Comparison of ENCODE assay signal across 19 cellular contexts in the genomic region with DNA sequence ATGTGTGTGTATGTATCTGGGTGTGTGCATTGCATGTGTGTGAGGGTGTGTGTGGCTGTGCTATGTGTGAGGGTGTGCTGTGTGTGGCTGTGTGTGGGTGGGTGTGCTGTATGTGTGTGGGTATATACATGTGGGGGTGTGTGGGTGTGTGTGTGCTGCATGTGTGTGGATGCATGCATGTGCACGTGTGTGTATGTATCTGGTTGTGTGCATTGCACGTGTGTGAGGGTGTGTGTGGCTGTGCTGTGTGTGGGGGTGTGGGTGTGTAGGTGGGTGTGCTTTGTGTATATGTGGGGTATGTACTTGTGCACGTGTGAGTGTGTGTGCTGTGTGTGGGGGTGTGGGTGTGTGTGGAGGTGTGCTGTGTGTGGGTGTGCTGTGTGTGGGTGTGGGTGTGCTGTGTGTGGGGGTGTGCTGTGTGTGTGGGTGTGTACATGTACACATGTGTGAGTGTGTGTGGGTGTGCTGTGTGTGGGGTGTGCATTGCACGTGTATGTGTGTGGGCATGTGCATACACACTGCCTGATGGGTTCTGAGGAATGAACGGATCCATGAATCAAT.
"Had no signal": no experiment of that assay in that cellular context is flagged by ENCODE, and none has a peak within 500 bp of the region (broad histone marks: within the 10 kb centered on the region; RNA-seq: fewer than 3 reads in every experiment).

No MANE protein-coding gene starts in this region.

- H3K27me3 Mint-ChIP-seq: activated naive CD4-positive, alpha-beta T cell treated with anti-CD3 and anti-CD28 coated beads, Interleukin-2, amount 50 U/mL, for 24 hours; dendritic cell treated with granulocyte-macrophage colony-stimulating factor and Interleukin-4, amounts not matched to agents 40 ng/mL and 50 ng/mL, for 4 days; stimulated activated naive CD8-positive, alpha-beta T cell treated with anti-CD3 and anti-CD28 coated beads, Interleukin-15, Interleukin-2, amounts not matched to agents 100 ng/mL and 50 ng/mL, for 24 hours had no signal

- H3K4me1 Mint-ChIP-seq: natural killer cell had no signal

- H3K27ac ChIP-seq: cardiac muscle cell, lower lobe of right lung, tibial nerve had no signal

- H3K9me3 Mint-ChIP-seq: activated naive CD4-positive, alpha-beta T cell treated with anti-CD3 and anti-CD28 coated beads, Interleukin-2, amount 50 U/mL, for 24 hours; activated T-cell treated with anti-CD3 and anti-CD28 coated beads, Interleukin-2, amount 50 U/mL, for 72 hours; dendritic cell treated with granulocyte-macrophage colony-stimulating factor and Interleukin-4, amounts not matched to agents 40 ng/mL and 50 ng/mL, for 4 days; natural killer cell; stimulated activated naive CD8-positive, alpha-beta T cell treated with anti-CD3 and anti-CD28 coated beads, Interleukin-15, Interleukin-2, amounts not matched to agents 100 ng/mL and 50 ng/mL, for 24 hours had no signal

- H3K36me3 ChIP-seq: cardiac muscle cell, lower lobe of right lung, tibial nerve had no signal

- H3K27ac Mint-ChIP-seq: activated naive CD4-positive, alpha-beta T cell treated with anti-CD3 and anti-CD28 coated beads, Interleukin-2, amount 50 U/mL, for 24 hours; activated T-cell treated with anti-CD3 and anti-CD28 coated beads, Interleukin-2, amount 50 U/mL, for 72 hours; dendritic cell treated with granulocyte-macrophage colony-stimulating factor and Interleukin-4, amounts not matched to agents 40 ng/mL and 50 ng/mL, for 4 days; natural killer cell; stimulated activated naive CD8-positive, alpha-beta T cell treated with anti-CD3 and anti-CD28 coated beads, Interleukin-15, Interleukin-2, amounts not matched to agents 100 ng/mL and 50 ng/mL, for 24 hours had no signal

- H3K9me3 ChIP-seq: lower lobe of right lung, tibial nerve had no signal

- DNase-seq: activated CD4-positive, alpha-beta T cell treated with anti-CD3 and anti-CD28 coated beads, Interleukin-2, amount 50 U/mL, for 1 hour; activated CD4-positive, CD25-positive, alpha-beta regulatory T cell treated with anti-CD3 and anti-CD28 coated beads, Interleukin-2, amount 50 U/mL, for 72 hours; activated CD8-positive, alpha-beta memory T cell treated with anti-CD3 and anti-CD28 coated beads for 24 hours; activated CD8-positive, alpha-beta memory T cell treated with anti-CD3 and anti-CD28 coated beads, Interleukin-2, amount 50 U/mL, for 48 hours; activated effector memory CD4-positive, alpha-beta T cell treated with anti-CD3 and anti-CD28 coated beads, Interleukin-2, amount 50 U/mL, for 16 hours; activated T-cell treated with anti-CD3 and anti-CD28 coated beads, Interleukin-2, amount 50 U/mL, for 72 hours; amniotic stem cell; effector memory CD4-positive, alpha-beta T cell; lower lobe of right lung; natural killer cell; occipital lobe; retina; stimulated activated CD4-positive, alpha-beta T cell treated with anti-CD3 and anti-CD28 coated beads, Interleukin-1b, Interleukin-23, amount 100 ng/mL, for 48 hours had no signal

- H3K36me3 Mint-ChIP-seq: activated naive CD4-positive, alpha-beta T cell treated with anti-CD3 and anti-CD28 coated beads, Interleukin-2, amount 50 U/mL, for 24 hours; natural killer cell had no signal

- H3K4me3 ChIP-seq: cardiac muscle cell, lower lobe of right lung, tibial nerve had no signal

- ATAC-seq: activated T-cell treated with anti-CD3 and anti-CD28 coated beads, Interleukin-2, amount 50 U/mL, for 72 hours had no signal

- FAIRE-seq: endothelial cell of umbilical vein had no signal

- H3K4me3 Mint-ChIP-seq: activated naive CD4-positive, alpha-beta T cell treated with anti-CD3 and anti-CD28 coated beads, Interleukin-2, amount 50 U/mL, for 24 hours; activated T-cell treated with anti-CD3 and anti-CD28 coated beads, Interleukin-2, amount 50 U/mL, for 72 hours; dendritic cell treated with granulocyte-macrophage colony-stimulating factor and Interleukin-4, amounts not matched to agents 40 ng/mL and 50 ng/mL, for 4 days; natural killer cell; stimulated activated naive CD8-positive, alpha-beta T cell treated with anti-CD3 and anti-CD28 coated beads, Interleukin-15, Interleukin-2, amounts not matched to agents 100 ng/mL and 50 ng/mL, for 24 hours had no signal

- H3K4me1 ChIP-seq: lower lobe of right lung had no signal
